In the genomic region with DNA sequence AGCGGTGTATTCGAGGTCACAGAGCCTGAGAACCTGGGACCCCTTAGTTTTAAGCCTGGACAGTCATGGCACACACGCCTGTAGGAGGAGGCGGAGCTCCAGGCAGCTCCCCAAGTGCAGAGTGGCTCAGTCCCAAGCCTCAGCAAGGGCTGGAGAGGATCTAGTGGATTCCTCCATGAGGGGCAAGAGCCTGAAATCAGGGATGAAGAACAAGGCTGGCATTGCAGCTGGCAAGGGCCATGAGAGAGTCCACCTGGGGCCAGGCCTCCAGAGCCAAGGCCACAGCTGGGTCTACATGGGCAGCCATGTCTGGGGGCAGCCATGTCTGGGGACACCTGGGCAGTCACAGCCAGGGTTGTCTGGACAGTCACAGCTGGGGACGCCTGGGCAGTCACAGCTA, we compare ENCODE assay signal across 1 cellular context.
TF ChIP-seq lines count a peak whose summit lies in the region.

No MANE protein-coding gene starts in this region.

TF ChIP-seq in H1, 55 proteins besides CTCF, POLR2A, EP300 and RAD21:
- TF ChIP-seq MAFK (IDR thresholded peaks at IDR 0.05; ENCODE audit: low read depth, low read length) (no peak), KDM4A (IDR thresholded peaks at IDR 0.05; ENCODE audit: low read depth, low read length, severe bottlenecking) (no peak), TBP (IDR thresholded peaks at IDR 0.05; ENCODE audit: low read depth, low read length) (no peak), TEAD4 (IDR thresholded peaks at IDR 0.05; ENCODE audit: low read depth, low read length) (no peak), NANOG (IDR thresholded peaks at IDR 0.05; ENCODE audit: insufficient read depth, low read depth, low read length, poor library complexity, severe bottlenecking) (no peak), TAF1 (IDR thresholded peaks at IDR 0.05; ENCODE audit: low read depth, low read length) (no peak), BACH1 (IDR thresholded peaks at IDR 0.05; ENCODE audit: low read length) (no peak), SIN3A (conservative IDR thresholded peaks at IDR 0.05 in 1 of 2, IDR thresholded peaks at IDR 0.05 in 1 of 2; ENCODE audit: low read depth in 1 of 2, low read length in 2 of 2) (no peak), POLR2AphosphoS5 (IDR thresholded peaks at IDR 0.05; ENCODE audit: low read depth, low read length) (no peak), ZNF274 (IDR thresholded peaks at IDR 0.05; ENCODE audit: borderline replicate concordance, extremely low read depth, low read length) (no peak), RNF2 (IDR thresholded peaks at IDR 0.05; ENCODE audit: borderline replicate concordance, low read depth, low read length, missing control alignments, poor library complexity, severe bottlenecking) (no peak), RXRA (IDR thresholded peaks at IDR 0.05; ENCODE audit: insufficient read depth, low read depth, low read length) (no peak), HDAC6 (IDR thresholded peaks at IDR 0.05; ENCODE audit: low read depth, low read length) (no peak), SP4 (IDR thresholded peaks at IDR 0.05; ENCODE audit: low read length) (no peak), TAF7 (optimal IDR thresholded peaks at IDR 0.05; ENCODE audit: borderline replicate concordance, low read depth, low read length) (no peak), CBX5 (IDR thresholded peaks at IDR 0.05; ENCODE audit: low read depth, low read length) (no peak)
- TF ChIP-seq, protein P1, sequence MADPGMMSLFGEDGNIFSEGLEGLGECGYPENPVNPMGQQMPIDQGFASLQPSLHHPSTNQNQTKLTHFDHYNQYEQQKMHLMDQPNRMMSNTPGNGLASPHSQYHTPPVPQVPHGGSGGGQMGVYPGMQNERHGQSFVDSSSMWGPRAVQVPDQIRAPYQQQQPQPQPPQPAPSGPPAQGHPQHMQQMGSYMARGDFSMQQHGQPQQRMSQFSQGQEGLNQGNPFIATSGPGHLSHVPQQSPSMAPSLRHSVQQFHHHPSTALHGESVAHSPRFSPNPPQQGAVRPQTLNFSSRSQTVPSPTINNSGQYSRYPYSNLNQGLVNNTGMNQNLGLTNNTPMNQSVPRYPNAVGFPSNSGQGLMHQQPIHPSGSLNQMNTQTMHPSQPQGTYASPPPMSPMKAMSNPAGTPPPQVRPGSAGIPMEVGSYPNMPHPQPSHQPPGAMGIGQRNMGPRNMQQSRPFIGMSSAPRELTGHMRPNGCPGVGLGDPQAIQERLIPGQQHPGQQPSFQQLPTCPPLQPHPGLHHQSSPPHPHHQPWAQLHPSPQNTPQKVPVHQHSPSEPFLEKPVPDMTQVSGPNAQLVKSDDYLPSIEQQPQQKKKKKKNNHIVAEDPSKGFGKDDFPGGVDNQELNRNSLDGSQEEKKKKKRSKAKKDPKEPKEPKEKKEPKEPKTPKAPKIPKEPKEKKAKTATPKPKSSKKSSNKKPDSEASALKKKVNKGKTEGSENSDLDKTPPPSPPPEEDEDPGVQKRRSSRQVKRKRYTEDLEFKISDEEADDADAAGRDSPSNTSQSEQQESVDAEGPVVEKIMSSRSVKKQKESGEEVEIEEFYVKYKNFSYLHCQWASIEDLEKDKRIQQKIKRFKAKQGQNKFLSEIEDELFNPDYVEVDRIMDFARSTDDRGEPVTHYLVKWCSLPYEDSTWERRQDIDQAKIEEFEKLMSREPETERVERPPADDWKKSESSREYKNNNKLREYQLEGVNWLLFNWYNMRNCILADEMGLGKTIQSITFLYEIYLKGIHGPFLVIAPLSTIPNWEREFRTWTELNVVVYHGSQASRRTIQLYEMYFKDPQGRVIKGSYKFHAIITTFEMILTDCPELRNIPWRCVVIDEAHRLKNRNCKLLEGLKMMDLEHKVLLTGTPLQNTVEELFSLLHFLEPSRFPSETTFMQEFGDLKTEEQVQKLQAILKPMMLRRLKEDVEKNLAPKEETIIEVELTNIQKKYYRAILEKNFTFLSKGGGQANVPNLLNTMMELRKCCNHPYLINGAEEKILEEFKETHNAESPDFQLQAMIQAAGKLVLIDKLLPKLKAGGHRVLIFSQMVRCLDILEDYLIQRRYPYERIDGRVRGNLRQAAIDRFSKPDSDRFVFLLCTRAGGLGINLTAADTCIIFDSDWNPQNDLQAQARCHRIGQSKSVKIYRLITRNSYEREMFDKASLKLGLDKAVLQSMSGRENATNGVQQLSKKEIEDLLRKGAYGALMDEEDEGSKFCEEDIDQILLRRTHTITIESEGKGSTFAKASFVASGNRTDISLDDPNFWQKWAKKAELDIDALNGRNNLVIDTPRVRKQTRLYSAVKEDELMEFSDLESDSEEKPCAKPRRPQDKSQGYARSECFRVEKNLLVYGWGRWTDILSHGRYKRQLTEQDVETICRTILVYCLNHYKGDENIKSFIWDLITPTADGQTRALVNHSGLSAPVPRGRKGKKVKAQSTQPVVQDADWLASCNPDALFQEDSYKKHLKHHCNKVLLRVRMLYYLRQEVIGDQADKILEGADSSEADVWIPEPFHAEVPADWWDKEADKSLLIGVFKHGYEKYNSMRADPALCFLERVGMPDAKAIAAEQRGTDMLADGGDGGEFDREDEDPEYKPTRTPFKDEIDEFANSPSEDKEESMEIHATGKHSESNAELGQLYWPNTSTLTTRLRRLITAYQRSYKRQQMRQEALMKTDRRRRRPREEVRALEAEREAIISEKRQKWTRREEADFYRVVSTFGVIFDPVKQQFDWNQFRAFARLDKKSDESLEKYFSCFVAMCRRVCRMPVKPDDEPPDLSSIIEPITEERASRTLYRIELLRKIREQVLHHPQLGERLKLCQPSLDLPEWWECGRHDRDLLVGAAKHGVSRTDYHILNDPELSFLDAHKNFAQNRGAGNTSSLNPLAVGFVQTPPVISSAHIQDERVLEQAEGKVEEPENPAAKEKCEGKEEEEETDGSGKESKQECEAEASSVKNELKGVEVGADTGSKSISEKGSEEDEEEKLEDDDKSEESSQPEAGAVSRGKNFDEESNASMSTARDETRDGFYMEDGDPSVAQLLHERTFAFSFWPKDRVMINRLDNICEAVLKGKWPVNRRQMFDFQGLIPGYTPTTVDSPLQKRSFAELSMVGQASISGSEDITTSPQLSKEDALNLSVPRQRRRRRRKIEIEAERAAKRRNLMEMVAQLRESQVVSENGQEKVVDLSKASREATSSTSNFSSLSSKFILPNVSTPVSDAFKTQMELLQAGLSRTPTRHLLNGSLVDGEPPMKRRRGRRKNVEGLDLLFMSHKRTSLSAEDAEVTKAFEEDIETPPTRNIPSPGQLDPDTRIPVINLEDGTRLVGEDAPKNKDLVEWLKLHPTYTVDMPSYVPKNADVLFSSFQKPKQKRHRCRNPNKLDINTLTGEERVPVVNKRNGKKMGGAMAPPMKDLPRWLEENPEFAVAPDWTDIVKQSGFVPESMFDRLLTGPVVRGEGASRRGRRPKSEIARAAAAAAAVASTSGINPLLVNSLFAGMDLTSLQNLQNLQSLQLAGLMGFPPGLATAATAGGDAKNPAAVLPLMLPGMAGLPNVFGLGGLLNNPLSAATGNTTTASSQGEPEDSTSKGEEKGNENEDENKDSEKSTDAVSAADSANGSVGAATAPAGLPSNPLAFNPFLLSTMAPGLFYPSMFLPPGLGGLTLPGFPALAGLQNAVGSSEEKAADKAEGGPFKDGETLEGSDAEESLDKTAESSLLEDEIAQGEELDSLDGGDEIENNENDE (IDR thresholded peaks at IDR 0.05; ENCODE audit: insufficient replicate concordance, low read length) = no peak
- TF ChIP-seq, protein P2, sequence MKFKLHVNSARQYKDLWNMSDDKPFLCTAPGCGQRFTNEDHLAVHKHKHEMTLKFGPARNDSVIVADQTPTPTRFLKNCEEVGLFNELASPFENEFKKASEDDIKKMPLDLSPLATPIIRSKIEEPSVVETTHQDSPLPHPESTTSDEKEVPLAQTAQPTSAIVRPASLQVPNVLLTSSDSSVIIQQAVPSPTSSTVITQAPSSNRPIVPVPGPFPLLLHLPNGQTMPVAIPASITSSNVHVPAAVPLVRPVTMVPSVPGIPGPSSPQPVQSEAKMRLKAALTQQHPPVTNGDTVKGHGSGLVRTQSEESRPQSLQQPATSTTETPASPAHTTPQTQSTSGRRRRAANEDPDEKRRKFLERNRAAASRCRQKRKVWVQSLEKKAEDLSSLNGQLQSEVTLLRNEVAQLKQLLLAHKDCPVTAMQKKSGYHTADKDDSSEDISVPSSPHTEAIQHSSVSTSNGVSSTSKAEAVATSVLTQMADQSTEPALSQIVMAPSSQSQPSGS (IDR thresholded peaks at IDR 0.05; ENCODE audit: low read length) = no peak
TF ChIP-seq in H1: peak in this region for 0.
